ENCODE assay signal across 8 cellular contexts in genomic region chr16:89453662-89454321, GRCh38. TPM values are rescaled to one million over a fixed set of nuclear protein-coding genes. Genes with fewer than 3 reads are reported as not detected.
DNase-seq lines count a peak whose midpoint lies in the region; ATAC-seq and TF ChIP-seq lines count a peak whose summit lies in the region.

No MANE protein-coding gene starts in this region.

- POLR2A ChIA-PET in PC-3 (lab: Charles Lee; ENCODE audit: unreplicated experiment) = no interaction called here

- H2AFZ ChIP-seq in PC-3 (ENCODE audit: low read length) = no peak overlapping the region

- H3K4me1 ChIP-seq in PC-3 (ENCODE audit: insufficient read depth, low read length) (no peaks in the 10 kb centered on the region; the same call in 1 of the 2 replicates), esophagus squamous epithelium (peaks cover 17 to 96% (median 57%) of the 10 kb centered on the region in 3 donors), psoas muscle (peaks cover 47% of the 10 kb centered on the region)

- H3K9me3 ChIP-seq in PC-3 (ENCODE audit: low read length) (no peaks in the 10 kb centered on the region), esophagus squamous epithelium (no peaks in the 10 kb centered on the region), psoas muscle (no peaks in the 10 kb centered on the region)

- ATAC-seq in PC-3 (peak; percentile 13; the same call in 1 of the 2 replicates), psoas muscle (peak; percentile 39 to 69 (median 55)), GM19463 (IDR thresholded peaks at IDR 0.05; ENCODE audit: unreplicated experiment) (no peak)

- DNase-seq in PC-3 (peak; percentile 7), esophagus squamous epithelium (lab: John Stamatoyannopoulos, UW) (no peak), psoas muscle (peak in 1 of 2 donors; percentile 42), NCI-H2196 (lab: John Stamatoyannopoulos, UW; ENCODE audit: unreplicated experiment) (no peak), NCI-H345 treated with DMSO at 0.1 percent for 48 hours (lab: John Stamatoyannopoulos, UW; ENCODE audit: unreplicated experiment) (no peak)
- no peak for DNase-seq in NK-92 treated with Interleukin-12 subunit alpha and Interleukin-12 subunit beta, amount 100 ng/mL, for 24 hours (lab: John Stamatoyannopoulos, UW)

- H3F3A ChIP-seq in PC-3 (ENCODE audit: low read length, unreplicated experiment) = no peaks in the 10 kb centered on the region

- H3K4me3 ChIP-seq in PC-3 (ENCODE audit: low read length) (no peak overlapping the region), esophagus squamous epithelium (no peak overlapping the region), psoas muscle (no peak overlapping the region)

- intact Hi-C loops in PC-3 (cut with micrococcal nuclease) (no loop called here), esophagus squamous epithelium (cut with DNase I) (no loop called here), psoas muscle (cut with DNase I) (no loop called here)

- peaks cover 99% of the 10 kb centered on the region for H3K79me2 ChIP-seq in PC-3 (ENCODE audit: low read length)

- no TSS peak for BruUV-seq in PC-3 (replicated peaks; lab: Mats Ljungman, UMichigan)

- H3K9me2 ChIP-seq in PC-3 (replicated peaks; ENCODE audit: low read length) = no peaks in the 10 kb centered on the region

- peak; percentile 22 for TF ChIP-seq CTCF in GM12873 (IDR thresholded peaks at IDR 0.05; ENCODE audit: insufficient read depth, low read depth, low read length, missing control alignments)
- TF ChIP-seq CTCF in PC-3 (conservative IDR thresholded peaks at IDR 0.05; ENCODE audit: low read depth, low read length) = peak; percentile 37
- TF ChIP-seq CTCF in esophagus squamous epithelium (IDR thresholded peaks at IDR 0.05) = peak in 1 of 6 experiments; percentile 49
- TF ChIP-seq CTCF in psoas muscle (IDR thresholded peaks at IDR 0.05) = peak; percentile 27

- no peak overlapping the region for H3K4me2 ChIP-seq in PC-3 (ENCODE audit: low read length)

- 60 to 74% methylated on average over 9 to 11 of the region's 11 CpGs for WGBS in esophagus squamous epithelium, 2 donors
- 54 to 62% (median 55%) methylated on average over 11 of the region's 11 CpGs for WGBS in psoas muscle, 3 donors

- peaks cover 61% of the 10 kb centered on the region for H4K20me1 ChIP-seq in PC-3 (ENCODE audit: low read length)

- TF ChIP-seq POLR2A in esophagus squamous epithelium (IDR thresholded peaks at IDR 0.05) = no peak

- no peak overlapping the region for H3K9ac ChIP-seq in PC-3 (ENCODE audit: low read length)

- H3K27ac ChIP-seq in PC-3 (ENCODE audit: low read length) = no peak overlapping the region
- H3K27ac ChIP-seq in esophagus squamous epithelium = peak overlapping the region; percentile 15 to 64 (median 49)
- H3K27ac ChIP-seq in psoas muscle = peak overlapping the region; percentile 18

- no peaks in the 10 kb centered on the region for H3K27me3 ChIP-seq in PC-3 (ENCODE audit: low read length)
- no peaks in the 10 kb centered on the region for H3K27me3 ChIP-seq in esophagus squamous epithelium
- H3K27me3 ChIP-seq in psoas muscle (ENCODE audit: insufficient read depth in 3 of 3, low read length in 2 of 3) = no peaks in the 10 kb centered on the region

- H3K36me3 ChIP-seq in PC-3 (ENCODE audit: low read depth, low read length) (no peaks in the 10 kb centered on the region; the same call in 1 of the 2 replicates), esophagus squamous epithelium (no peaks in the 10 kb centered on the region), psoas muscle (ENCODE audit: insufficient read depth in 1 of 2, low read depth in 1 of 2) (no peaks in the 10 kb centered on the region)

- CTCF ChIA-PET in PC-3 (lab: Charles Lee) = no interaction called here

RNA-seq across cellular contexts. Expression of gene ANKRD11, which starts 36.6 kb away (rescaled TPM):
- 65.0 and 92.6 TPM in 2 replicates for total RNA-seq in PC-3 (2014; rRNA removed)
- total RNA-seq in esophagus squamous epithelium = 10 to 100 TPM; 51.0 to 72.7 (median 66.9) TPM
- 10 to 100 TPM; 52.3 to 72.8 (median 63.8) TPM for total RNA-seq in psoas muscle
- polyA plus RNA-seq in psoas muscle = 10 to 100 TPM; 22.3 to 57.9 (median 43.3) TPM

RNA-seq across cellular contexts. Expression of gene SPG7, which starts 54.4 kb away (rescaled TPM):
- total RNA-seq in PC-3 (2014; rRNA removed) = 94.3 and 106 TPM in 2 replicates
- total RNA-seq in esophagus squamous epithelium = 100 to 1,000 TPM in 1 of 4 donors, 10 to 100 TPM in 3; 65.0 to 104 (median 84.9) TPM
- total RNA-seq in psoas muscle = 10 to 100 TPM; 66.8 to 92.3 (median 87.3) TPM
- polyA plus RNA-seq in psoas muscle = 10 to 100 TPM; 57.5 to 95.3 (median 79.3) TPM
